In the genomic region with DNA sequence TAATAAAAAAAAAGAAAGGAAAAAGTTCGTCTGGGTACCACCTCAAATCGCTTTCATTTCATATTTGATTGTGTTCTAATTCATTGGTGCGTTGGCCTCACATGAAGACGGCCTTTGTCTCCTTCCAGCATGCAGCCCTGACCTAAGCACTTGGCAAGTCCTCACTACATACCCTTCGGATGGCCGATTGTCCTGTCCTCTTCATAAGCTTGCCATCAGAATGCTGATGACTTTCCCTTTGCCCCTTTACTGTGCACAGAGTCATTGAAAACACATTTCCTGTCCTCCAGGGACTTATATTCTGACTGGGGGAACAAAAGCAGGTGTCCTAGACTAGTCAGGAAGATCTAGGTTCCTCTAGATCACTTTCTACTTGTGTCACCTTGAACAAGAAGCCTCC, we compare ENCODE assay signal across 1 cellular context.
TF ChIP-seq lines count a peak whose summit lies in the region.

No MANE protein-coding gene starts in this region.

TF ChIP-seq in H1, 55 proteins besides CTCF, POLR2A, EP300 and RAD21:
- TF ChIP-seq FOSL1 (IDR thresholded peaks at IDR 0.05; ENCODE audit: insufficient read depth, low read depth, low read length) (no peak), GTF2F1 (IDR thresholded peaks at IDR 0.05; ENCODE audit: borderline replicate concordance, low read depth, low read length) (no peak), GABPA (IDR thresholded peaks at IDR 0.05; ENCODE audit: borderline replicate concordance, insufficient read depth, low read length) (no peak), SRF (IDR thresholded peaks at IDR 0.05; ENCODE audit: low read depth, low read length) (no peak), PHF8 (conservative IDR thresholded peaks at IDR 0.05; ENCODE audit: low read depth, low read length) (no peak), SP1 (IDR thresholded peaks at IDR 0.05; ENCODE audit: low read depth, low read length) (no peak), BRCA1 (IDR thresholded peaks at IDR 0.05; ENCODE audit: low read depth, low read length) (no peak), CEBPB (IDR thresholded peaks at IDR 0.05; ENCODE audit: low read depth, low read length) (no peak), SP4 (IDR thresholded peaks at IDR 0.05; ENCODE audit: low read length) (no peak)
